In genomic region chr7:67171151-67171550, GRCh38 we compare ENCODE assay signal across 7 cellular contexts.
DNase-seq lines count a peak whose midpoint lies in the region; ATAC-seq and FAIRE-seq lines count a peak whose summit lies in the region.
"Not testable (repeated sequence)": the region's sequence is repeated elsewhere in the genome, so short reads cannot be mapped to it uniquely, and the experiment has no call there.

No MANE protein-coding gene starts in this region.

- CTCF ChIA-PET in activated CD8-positive, alpha-beta memory T cell treated with anti-CD3 and anti-CD28 coated beads, Interleukin-2, amount 10 ng/mL, durations not matched to agents 7 days and 5 days (lab: Charles Lee) = interaction anchor here (0.6 kb wide), 1 partner anchor 226 kb away, joined by 5 read pairs; no protein-coding TSS in a partner anchor

- DNase-seq in activated CD8-positive, alpha-beta memory T cell treated with anti-CD3 and anti-CD28 coated beads, Interleukin-2, amount 10 ng/mL, durations not matched to agents 7 days and 5 days = not testable (repeated sequence)

- ATAC-seq in GM18867 (IDR thresholded peaks at IDR 0.05; ENCODE audit: unreplicated experiment) (peak; percentile 81), GM19452 (IDR thresholded peaks at IDR 0.05; ENCODE audit: unreplicated experiment) (peak; percentile 67), GM21619 (IDR thresholded peaks at IDR 0.05; ENCODE audit: unreplicated experiment) (peak; percentile 89), HG02938 (IDR thresholded peaks at IDR 0.05; ENCODE audit: unreplicated experiment) (peak; percentile 81), HG03442 (IDR thresholded peaks at IDR 0.05; ENCODE audit: unreplicated experiment) (peak; percentile 79)
- ATAC-seq in activated CD8-positive, alpha-beta memory T cell treated with anti-CD3 and anti-CD28 coated beads, Interleukin-2, amount 10 ng/mL, durations not matched to agents 7 days and 5 days = not testable (repeated sequence)

- H3K4me3 Mint-ChIP-seq in activated CD8-positive, alpha-beta memory T cell treated with anti-CD3 and anti-CD28 coated beads, Interleukin-2, amount 10 ng/mL, durations not matched to agents 7 days and 5 days = peak overlapping the region; percentile 55

- H3K27ac Mint-ChIP-seq in activated CD8-positive, alpha-beta memory T cell treated with anti-CD3 and anti-CD28 coated beads, Interleukin-2, amount 10 ng/mL, durations not matched to agents 7 days and 5 days = peak overlapping the region; percentile 67

- not testable (repeated sequence) for H3K9me3 Mint-ChIP-seq in activated CD8-positive, alpha-beta memory T cell treated with anti-CD3 and anti-CD28 coated beads, Interleukin-2, amount 10 ng/mL, durations not matched to agents 7 days and 5 days (ENCODE audit: low read depth)

- H3K27me3 Mint-ChIP-seq in activated CD8-positive, alpha-beta memory T cell treated with anti-CD3 and anti-CD28 coated beads, Interleukin-2, amount 10 ng/mL, durations not matched to agents 7 days and 5 days = not testable (repeated sequence)

- H3K4me1 Mint-ChIP-seq in activated CD8-positive, alpha-beta memory T cell treated with anti-CD3 and anti-CD28 coated beads, Interleukin-2, amount 10 ng/mL, durations not matched to agents 7 days and 5 days = not testable (repeated sequence)

- not testable (repeated sequence) for H3K36me3 Mint-ChIP-seq in activated CD8-positive, alpha-beta memory T cell treated with anti-CD3 and anti-CD28 coated beads, Interleukin-2, amount 10 ng/mL, durations not matched to agents 7 days and 5 days

- FAIRE-seq in islet of Langerhans (lab: Jason Lieb, UNC) = peak; percentile 17
